In the genomic region with DNA sequence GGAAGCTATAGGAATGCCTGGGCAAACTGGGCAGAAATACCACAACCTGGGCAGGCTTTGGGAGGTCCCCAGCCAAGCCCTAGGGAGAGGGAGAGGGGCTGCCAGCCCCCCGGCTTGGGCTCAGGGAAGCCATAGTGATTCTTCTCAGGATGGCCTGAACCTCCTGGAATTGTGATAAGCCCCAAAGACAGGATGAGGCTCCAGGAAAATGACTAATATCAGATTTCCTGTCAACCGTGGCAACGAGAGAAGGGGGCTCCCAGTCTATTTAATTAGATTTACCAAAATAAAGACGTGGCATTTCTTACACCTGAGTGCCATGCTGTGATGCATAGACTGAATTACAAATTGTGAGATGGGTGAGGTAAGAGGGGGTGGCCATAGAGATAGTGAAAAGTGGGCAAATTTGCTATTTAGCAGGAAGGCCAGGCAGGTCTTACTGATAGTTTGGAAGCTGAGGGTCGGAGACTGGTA, we compare ENCODE assay signal across 1 cellular context.
TF ChIP-seq lines count a peak whose summit lies in the region.

No MANE protein-coding gene starts in this region.

TF ChIP-seq in H1, 55 proteins besides CTCF, POLR2A, EP300 and RAD21:
- TF ChIP-seq MAFK (IDR thresholded peaks at IDR 0.05; ENCODE audit: low read depth, low read length) (no peak), TBP (IDR thresholded peaks at IDR 0.05; ENCODE audit: low read depth, low read length) (no peak), GABPA (IDR thresholded peaks at IDR 0.05; ENCODE audit: borderline replicate concordance, insufficient read depth, low read length) (no peak), SP4 (IDR thresholded peaks at IDR 0.05; ENCODE audit: low read length) (no peak), TAF7 (optimal IDR thresholded peaks at IDR 0.05; ENCODE audit: borderline replicate concordance, low read depth, low read length) (no peak), SIX5 (IDR thresholded peaks at IDR 0.05; ENCODE audit: low read depth, low read length) (no peak)
- TF ChIP-seq, protein P1, sequence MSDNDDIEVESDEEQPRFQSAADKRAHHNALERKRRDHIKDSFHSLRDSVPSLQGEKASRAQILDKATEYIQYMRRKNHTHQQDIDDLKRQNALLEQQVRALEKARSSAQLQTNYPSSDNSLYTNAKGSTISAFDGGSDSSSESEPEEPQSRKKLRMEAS (IDR thresholded peaks at IDR 0.05): no peak
